ENCODE assay signal across 27 cellular contexts in the genomic region with DNA sequence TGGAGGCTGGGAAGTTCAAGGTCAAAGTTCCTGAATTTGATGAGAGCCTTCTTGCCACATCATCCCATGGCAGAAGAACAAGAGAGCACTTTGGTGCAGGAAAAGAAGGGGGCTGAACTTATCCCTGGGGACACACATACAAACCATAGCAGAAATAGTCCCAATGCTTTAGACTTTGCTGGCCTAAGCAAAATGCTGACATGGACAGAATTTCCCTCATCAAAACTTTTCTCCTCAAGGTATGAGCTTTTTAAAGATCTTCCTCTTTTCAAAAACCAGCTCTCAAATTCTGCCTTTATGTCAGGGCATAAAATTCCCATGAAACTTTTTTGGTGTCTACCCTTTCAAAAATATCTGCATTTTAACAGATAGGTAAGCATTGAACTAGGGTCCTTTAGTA.
"Had no signal": no experiment of that assay in that cellular context is flagged by ENCODE, and none has a peak within 500 bp of the region (broad histone marks: within the 10 kb centered on the region; RNA-seq: fewer than 3 reads in every experiment).

No MANE protein-coding gene starts in this region.

- FAIRE-seq: urothelium cell line had no signal

- H3K4me1 ChIP-seq: stomach, suprapubic skin, testis, thyroid gland, tibial artery, tibial nerve, transverse colon, upper lobe of left lung, upper lobe of right lung, uterus, vagina had no signal

- H3K4me3 ChIP-seq: stomach, suprapubic skin, testis, thoracic aorta, thyroid gland, tibial artery, tibial nerve, transverse colon, upper lobe of left lung, upper lobe of right lung, uterus, vagina had no signal

- H3K9me3 ChIP-seq: suprapubic skin, testis, thoracic aorta, thyroid gland, tibial artery, tibial nerve, transverse colon, upper lobe of left lung, uterus, vagina had no signal

- ATAC-seq: stimulated activated effector memory CD8-positive, alpha-beta T cell treated with anti-CD3 and anti-CD28 coated beads, Interleukin-12 subunit alpha, Interleukin-12 subunit beta, amount 100 ng/mL, for 72 hours; stimulated activated memory B cell treated with anti-CD40 and anti-IgM and Interleukin-4, amounts not matched to agents 10 μg/mL and 1 μg/mL and 100 μg/mL, for 72 hours; stimulated activated naive B cell treated with anti-CD40 and anti-IgM and Interleukin-4, amounts not matched to agents 10 μg/mL and 1 μg/mL and 100 μg/mL, for 72 hours; stimulated activated naive CD8-positive, alpha-beta T cell treated with anti-CD3 and anti-CD28 coated beads, Interleukin-15, amount 100 ng/mL, for 72 hours; stimulated activated naive CD8-positive, alpha-beta T cell treated with anti-CD3 and anti-CD28 coated beads, Interleukin-15, Interleukin-2, amounts not matched to agents 100 U/mL and 50 U/mL, for 24 hours; upper lobe of right lung had no signal

- DNase-seq: stimulated activated CD4-positive, alpha-beta T cell treated with anti-CD3 and anti-CD28 coated beads, Interleukin-2, amount 100 ng/mL, for 48 hours; stimulated activated CD4-positive, alpha-beta T cell treated with anti-CD3 and anti-CD28 coated beads, Interleukin-4, amount 100 ng/mL, for 1 hour; stimulated activated CD4-positive, alpha-beta T cell treated with anti-CD3 and anti-CD28 coated beads, Interleukin-4, amount 100 ng/mL, for 24 hours; stimulated activated CD4-positive, alpha-beta T cell treated with anti-CD3 and anti-CD28 coated beads, Interleukin-4, amount 100 ng/mL, for 4 hours; stimulated activated CD8-positive, alpha-beta memory T cell treated with anti-CD3 and anti-CD28 coated beads, Interleukin-4, amount 100 ng/mL, for 48 hours; stimulated activated naive B cell treated with anti-CD40 and anti-IgM and Interleukin-4, amounts not matched to agents 10 μg/mL and 1 μg/mL and 100 μg/mL, for 72 hours; stimulated activated naive CD4-positive, alpha-beta T cell; stimulated activated naive CD4-positive, alpha-beta T cell treated with Interleukin-2 at 50 U/mL for 16 hours; stimulated activated naive CD8-positive, alpha-beta T cell treated with anti-CD3 and anti-CD28 coated beads, Interleukin-15, amount 100 ng/mL, for 72 hours; stimulated activated naive CD8-positive, alpha-beta T cell treated with anti-CD3 and anti-CD28 coated beads, Interleukin-15, Interleukin-2, amounts not matched to agents 100 U/mL and 50 U/mL, for 24 hours; stomach; substantia nigra; testis; thyroid gland; tibial artery; transverse colon; trophoblast cell; upper lobe of left lung; upper lobe of right lung; uterus had no signal

- H3K27ac ChIP-seq: stomach, suprapubic skin, testis, thoracic aorta, thyroid gland, tibial artery, tibial nerve, transverse colon, upper lobe of left lung, upper lobe of right lung, uterus, vagina had no signal

- H3K27me3 ChIP-seq: stomach, suprapubic skin, testis, thyroid gland, tibial artery, tibial nerve, transverse colon, upper lobe of left lung, upper lobe of right lung, uterus, vagina had no signal

- H3K36me3 ChIP-seq: stomach, suprapubic skin, thoracic aorta, thyroid gland, tibial artery, tibial nerve, transverse colon, upper lobe of left lung, upper lobe of right lung, uterus, vagina had no signal
